In the genomic region with DNA sequence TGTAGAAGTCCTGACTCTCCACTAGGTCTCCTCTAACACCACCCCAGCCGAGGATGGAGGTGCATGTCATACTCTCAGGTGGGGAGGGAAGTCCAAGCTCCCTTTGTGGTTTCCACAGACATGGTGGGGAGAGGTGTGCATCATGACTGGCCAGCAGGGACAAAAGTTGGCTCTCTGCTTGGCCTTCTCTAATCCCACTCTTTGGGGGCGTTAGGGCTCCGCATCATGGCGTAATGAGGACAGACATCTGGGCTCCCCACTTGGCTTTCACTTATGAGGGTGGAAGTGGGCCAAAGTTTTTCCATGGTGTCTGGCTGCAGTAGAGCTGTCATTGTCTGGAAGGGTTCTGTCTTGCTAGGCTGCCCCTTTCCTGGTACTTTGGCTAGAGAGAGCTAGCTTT, we compare ENCODE assay signal across 15 cellular contexts.
DNase-seq lines count a peak whose midpoint lies in the region; ATAC-seq and TF ChIP-seq lines count a peak whose summit lies in the region.
"Had no signal": no experiment of that assay in that cellular context is flagged by ENCODE, and none has a peak within 500 bp of the region (broad histone marks: within the 10 kb centered on the region; RNA-seq: fewer than 3 reads in every experiment).

No MANE protein-coding gene starts in this region.

- no peaks in the 10 kb centered on the region; the same call in 1 of the 2 replicates for H3K27me3 Mint-ChIP-seq in WTC11 (ENCODE audit: low read depth)

- H3K9me3 Mint-ChIP-seq in WTC11, result peaks cover 15% of the 10 kb centered on the region

- no peak overlapping the region for H3K4me3 ChIP-seq in right cardiac atrium (ENCODE audit: low read length)
- H3K4me3 ChIP-seq in skeletal muscle tissue (ENCODE audit: low read length in 3 of 3), result no peak overlapping the region
- no peak overlapping the region for H3K4me3 ChIP-seq in testis
- H3K4me3 ChIP-seq: BLaER1 treated with 17β-estradiol and CSF1 and Interleukin-3, amounts not matched to agents 10 nM and 100 nM had no signal

- CTCF ChIA-PET in WTC11 (lab: Charles Lee), result no interaction called here

- H3K4me1 Mint-ChIP-seq in WTC11, result peaks cover 12% of the 10 kb centered on the region
- H3K4me1 Mint-ChIP-seq: B cell had no signal

- H3K36me3 Mint-ChIP-seq in WTC11, result 0 out of 2 replicates have a peak, but pooled peaks cover 7% of the 10 kb centered on the region
- H3K36me3 Mint-ChIP-seq: CD8-positive, alpha-beta T cell had no signal

- intact Hi-C loops in right cardiac atrium (cut with DNase I) (no loop called here), Right ventricle myocardium superior (cut with DNase I) (no loop called here), testis (cut with DNase I; ENCODE audit: low total_unique reads) (no loop called here)

- 69% methylated on average over 4 of the region's 4 CpGs for WGBS in right cardiac atrium
- WGBS in testis, 2 donors, result 68 to 71% methylated on average over 4 of the region's 4 CpGs

- DNase-seq in right cardiac atrium, result no peak
- no peak for DNase-seq in Right ventricle myocardium superior
- DNase-seq in islet precursor cell, result peak; percentile 15
- DNase-seq in WTC11 (ENCODE audit: low spot score), result no peak
- no peak for DNase-seq in testis
- DNase-seq: Calu3; CD8-positive, alpha-beta T cell; DMS79 treated with DMSO at 0.1 percent for 48 hours; GF-D8; GOT3; H9 had no signal

- H3K9me3 ChIP-seq in right cardiac atrium (ENCODE audit: control insufficient read depth, low read length) (no peaks in the 10 kb centered on the region), skeletal muscle tissue (ENCODE audit: control insufficient read depth in 3 of 3, low read length in 3 of 3) (no peaks in the 10 kb centered on the region), testis (no peaks in the 10 kb centered on the region)

- H3K27ac Mint-ChIP-seq in WTC11, result no peak overlapping the region
- H3K27ac Mint-ChIP-seq: B cell; CD8-positive, alpha-beta T cell; H9 had no signal

- H3K27me3 ChIP-seq in right cardiac atrium (ENCODE audit: control insufficient read depth, insufficient read depth) (no peaks in the 10 kb centered on the region), skeletal muscle tissue (ENCODE audit: control insufficient read depth in 3 of 3, insufficient read depth in 3 of 3, low read length in 3 of 3) (no peaks in the 10 kb centered on the region), testis (no peaks in the 10 kb centered on the region)
- H3K27me3 ChIP-seq: BLaER1 treated with 17β-estradiol and CSF1 and Interleukin-3, amounts not matched to agents 10 nM and 100 nM had no signal

- no peak for TF ChIP-seq POLR2A in testis (IDR thresholded peaks at IDR 0.05)

- no peak for TF ChIP-seq CTCF in WTC11 (IDR thresholded peaks at IDR 0.05)
- no peak for TF ChIP-seq CTCF in testis (IDR thresholded peaks at IDR 0.05)

- H3K27ac ChIP-seq in right cardiac atrium (ENCODE audit: low read length), result peak overlapping the region; percentile 2
- peak overlapping the region; percentile 71 for H3K27ac ChIP-seq in skeletal muscle tissue (ENCODE audit: low read depth, low read length)
- no peak overlapping the region for H3K27ac ChIP-seq in testis
- H3K27ac ChIP-seq: BLaER1 treated with 17β-estradiol and CSF1 and Interleukin-3, amounts not matched to agents 10 nM and 100 nM had no signal

- H3K9ac ChIP-seq in skeletal muscle tissue (ENCODE audit: low read depth in 1 of 3, low read length in 3 of 3), result no peak overlapping the region
- H3K9ac ChIP-seq: BLaER1 treated with 17β-estradiol and CSF1 and Interleukin-3, amounts not matched to agents 10 nM and 100 nM had no signal

- no peak overlapping the region for H3K4me3 Mint-ChIP-seq in WTC11
- H3K4me3 Mint-ChIP-seq: B cell; CD8-positive, alpha-beta T cell; H9 had no signal

- POLR2A ChIA-PET in WTC11 (lab: Charles Lee), result no interaction called here

- ATAC-seq in right cardiac atrium, result no peak
- no peak for ATAC-seq in Right ventricle myocardium superior (ENCODE audit: poor library complexity)
- ATAC-seq in HG03135 (IDR thresholded peaks at IDR 0.05; ENCODE audit: unreplicated experiment), result no peak
- ATAC-seq in WTC11, result no peak
- ATAC-seq: CD8-positive, alpha-beta T cell had no signal

- no peaks in the 10 kb centered on the region for H3K36me3 ChIP-seq in skeletal muscle tissue (ENCODE audit: control insufficient read depth in 3 of 3, insufficient read depth in 3 of 3, low read length in 3 of 3)
- no peaks in the 10 kb centered on the region for H3K36me3 ChIP-seq in testis (ENCODE audit: low read depth, missing control alignments)
- H3K36me3 ChIP-seq: BLaER1 treated with 17β-estradiol and CSF1 and Interleukin-3, amounts not matched to agents 10 nM and 100 nM had no signal

- H3K4me1 ChIP-seq in right cardiac atrium (ENCODE audit: control insufficient read depth, insufficient read depth, low read length), result peaks cover 7% of the 10 kb centered on the region
- peaks cover 0 to 9% (median 0%) of the 10 kb centered on the region in 3 donors for H3K4me1 ChIP-seq in skeletal muscle tissue (ENCODE audit: control insufficient read depth in 3 of 3, insufficient read depth in 3 of 3, low read length in 3 of 3)
- H3K4me1 ChIP-seq in testis, result peaks cover 6% of the 10 kb centered on the region

TF ChIP-seq in WTC11, 78 proteins besides CTCF, POLR2A, EP300 and RAD21:
- TF ChIP-seq NR2C2 (CRISPR knock-in tag; IDR thresholded peaks at IDR 0.05), result no peak
- TF ChIP-seq, protein P1, sequence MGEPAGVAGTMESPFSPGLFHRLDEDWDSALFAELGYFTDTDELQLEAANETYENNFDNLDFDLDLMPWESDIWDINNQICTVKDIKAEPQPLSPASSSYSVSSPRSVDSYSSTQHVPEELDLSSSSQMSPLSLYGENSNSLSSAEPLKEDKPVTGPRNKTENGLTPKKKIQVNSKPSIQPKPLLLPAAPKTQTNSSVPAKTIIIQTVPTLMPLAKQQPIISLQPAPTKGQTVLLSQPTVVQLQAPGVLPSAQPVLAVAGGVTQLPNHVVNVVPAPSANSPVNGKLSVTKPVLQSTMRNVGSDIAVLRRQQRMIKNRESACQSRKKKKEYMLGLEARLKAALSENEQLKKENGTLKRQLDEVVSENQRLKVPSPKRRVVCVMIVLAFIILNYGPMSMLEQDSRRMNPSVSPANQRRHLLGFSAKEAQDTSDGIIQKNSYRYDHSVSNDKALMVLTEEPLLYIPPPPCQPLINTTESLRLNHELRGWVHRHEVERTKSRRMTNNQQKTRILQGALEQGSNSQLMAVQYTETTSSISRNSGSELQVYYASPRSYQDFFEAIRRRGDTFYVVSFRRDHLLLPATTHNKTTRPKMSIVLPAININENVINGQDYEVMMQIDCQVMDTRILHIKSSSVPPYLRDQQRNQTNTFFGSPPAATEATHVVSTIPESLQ (CRISPR knock-in tag; IDR thresholded peaks at IDR 0.05), result no peak
- TF ChIP-seq TEAD4 (CRISPR knock-in tag; IDR thresholded peaks at IDR 0.05), result no peak
- TF ChIP-seq, protein P2, sequence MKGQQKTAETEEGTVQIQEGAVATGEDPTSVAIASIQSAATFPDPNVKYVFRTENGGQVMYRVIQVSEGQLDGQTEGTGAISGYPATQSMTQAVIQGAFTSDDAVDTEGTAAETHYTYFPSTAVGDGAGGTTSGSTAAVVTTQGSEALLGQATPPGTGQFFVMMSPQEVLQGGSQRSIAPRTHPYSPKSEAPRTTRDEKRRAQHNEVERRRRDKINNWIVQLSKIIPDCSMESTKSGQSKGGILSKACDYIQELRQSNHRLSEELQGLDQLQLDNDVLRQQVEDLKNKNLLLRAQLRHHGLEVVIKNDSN (CRISPR knock-in tag; IDR thresholded peaks at IDR 0.05), result no peak
- TF ChIP-seq IRF2 (CRISPR knock-in tag; IDR thresholded peaks at IDR 0.05; ENCODE audit: borderline replicate concordance, low read depth), result no peak
- no peak for TF ChIP-seq GTF2I (CRISPR knock-in tag; conservative IDR thresholded peaks at IDR 0.05)
- no peak for TF ChIP-seq NFYB (CRISPR knock-in tag; conservative IDR thresholded peaks at IDR 0.05; ENCODE audit: low read depth)
- TF ChIP-seq, protein P3, sequence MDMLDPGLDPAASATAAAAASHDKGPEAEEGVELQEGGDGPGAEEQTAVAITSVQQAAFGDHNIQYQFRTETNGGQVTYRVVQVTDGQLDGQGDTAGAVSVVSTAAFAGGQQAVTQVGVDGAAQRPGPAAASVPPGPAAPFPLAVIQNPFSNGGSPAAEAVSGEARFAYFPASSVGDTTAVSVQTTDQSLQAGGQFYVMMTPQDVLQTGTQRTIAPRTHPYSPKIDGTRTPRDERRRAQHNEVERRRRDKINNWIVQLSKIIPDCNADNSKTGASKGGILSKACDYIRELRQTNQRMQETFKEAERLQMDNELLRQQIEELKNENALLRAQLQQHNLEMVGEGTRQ (CRISPR knock-in tag; IDR thresholded peaks at IDR 0.05), result no peak
- TF ChIP-seq, protein P4, sequence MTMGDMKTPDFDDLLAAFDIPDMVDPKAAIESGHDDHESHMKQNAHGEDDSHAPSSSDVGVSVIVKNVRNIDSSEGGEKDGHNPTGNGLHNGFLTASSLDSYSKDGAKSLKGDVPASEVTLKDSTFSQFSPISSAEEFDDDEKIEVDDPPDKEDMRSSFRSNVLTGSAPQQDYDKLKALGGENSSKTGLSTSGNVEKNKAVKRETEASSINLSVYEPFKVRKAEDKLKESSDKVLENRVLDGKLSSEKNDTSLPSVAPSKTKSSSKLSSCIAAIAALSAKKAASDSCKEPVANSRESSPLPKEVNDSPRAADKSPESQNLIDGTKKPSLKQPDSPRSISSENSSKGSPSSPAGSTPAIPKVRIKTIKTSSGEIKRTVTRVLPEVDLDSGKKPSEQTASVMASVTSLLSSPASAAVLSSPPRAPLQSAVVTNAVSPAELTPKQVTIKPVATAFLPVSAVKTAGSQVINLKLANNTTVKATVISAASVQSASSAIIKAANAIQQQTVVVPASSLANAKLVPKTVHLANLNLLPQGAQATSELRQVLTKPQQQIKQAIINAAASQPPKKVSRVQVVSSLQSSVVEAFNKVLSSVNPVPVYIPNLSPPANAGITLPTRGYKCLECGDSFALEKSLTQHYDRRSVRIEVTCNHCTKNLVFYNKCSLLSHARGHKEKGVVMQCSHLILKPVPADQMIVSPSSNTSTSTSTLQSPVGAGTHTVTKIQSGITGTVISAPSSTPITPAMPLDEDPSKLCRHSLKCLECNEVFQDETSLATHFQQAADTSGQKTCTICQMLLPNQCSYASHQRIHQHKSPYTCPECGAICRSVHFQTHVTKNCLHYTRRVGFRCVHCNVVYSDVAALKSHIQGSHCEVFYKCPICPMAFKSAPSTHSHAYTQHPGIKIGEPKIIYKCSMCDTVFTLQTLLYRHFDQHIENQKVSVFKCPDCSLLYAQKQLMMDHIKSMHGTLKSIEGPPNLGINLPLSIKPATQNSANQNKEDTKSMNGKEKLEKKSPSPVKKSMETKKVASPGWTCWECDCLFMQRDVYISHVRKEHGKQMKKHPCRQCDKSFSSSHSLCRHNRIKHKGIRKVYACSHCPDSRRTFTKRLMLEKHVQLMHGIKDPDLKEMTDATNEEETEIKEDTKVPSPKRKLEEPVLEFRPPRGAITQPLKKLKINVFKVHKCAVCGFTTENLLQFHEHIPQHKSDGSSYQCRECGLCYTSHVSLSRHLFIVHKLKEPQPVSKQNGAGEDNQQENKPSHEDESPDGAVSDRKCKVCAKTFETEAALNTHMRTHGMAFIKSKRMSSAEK (CRISPR knock-in tag; IDR thresholded peaks at IDR 0.05; ENCODE audit: borderline replicate concordance), result no peak
- no peak for TF ChIP-seq TP53 (CRISPR knock-in tag; IDR thresholded peaks at IDR 0.05)
TF ChIP-seq in WTC11: peak in this region for 0.

Comparison
In these comparisons a context has a peak if more than half of its experiments do, and no peak if none do; other contexts are left out.
1. H3K27ac ChIP-seq: peak in right cardiac atrium (single experiment) and skeletal muscle tissue (single experiment); none in testis (0 of 2).